ENCODE assay signal across 17 cellular contexts in genomic region chr16:28932339-28933141, GRCh38. TPM values are rescaled to one million over a fixed set of nuclear protein-coding genes. Genes with fewer than 3 reads are reported as not detected.
DNase-seq lines count a peak whose midpoint lies in the region; ATAC-seq and TF ChIP-seq lines count a peak whose summit lies in the region.
"Had no signal": no experiment of that assay in that cellular context is flagged by ENCODE, and none has a peak within 500 bp of the region (broad histone marks: within the 10 kb centered on the region; RNA-seq: fewer than 3 reads in every experiment).

No MANE protein-coding gene starts in this region.

- H3K79me2 ChIP-seq in OCI-LY1 (ENCODE audit: insufficient read depth, low read length) = peaks cover 5% of the 10 kb centered on the region; the same call in 1 of the 2 replicates
- H3K79me2 ChIP-seq in osteoblast (ENCODE audit: insufficient read depth, low read length) = no peaks in the 10 kb centered on the region

- H3K4me1 ChIP-seq in OCI-LY1 (ENCODE audit: insufficient read depth, low read length, severe bottlenecking) = peaks cover 34% of the 10 kb centered on the region
- peaks cover 5% of the 10 kb centered on the region for H3K4me1 ChIP-seq in osteoblast (ENCODE audit: insufficient read depth, low read length)

- TF ChIP-seq CTCF in GM12865 (IDR thresholded peaks at IDR 0.05; ENCODE audit: insufficient read depth, low read depth, low read length, missing control alignments) (no peak), OCI-LY1 (IDR thresholded peaks at IDR 0.05; ENCODE audit: low read length) (no peak), osteoblast (IDR thresholded peaks at IDR 0.05; ENCODE audit: extremely low read depth, low read depth, low read length) (no peak)

- peak overlapping the region; percentile 97 for H3K27ac ChIP-seq in OCI-LY1 (ENCODE audit: low read depth, low read length, poor library complexity, severe bottlenecking)
- H3K27ac ChIP-seq in osteoblast (ENCODE audit: low read depth, low read length) = no peak overlapping the region
- H3K27ac ChIP-seq: C4-2B, epithelial cell of prostate, stomach had no signal

- no peaks in the 10 kb centered on the region for H3K9me2 ChIP-seq in OCI-LY1 (ENCODE audit: low read depth, low read length)

- no peak for ATAC-seq in HG02642 (IDR thresholded peaks at IDR 0.05; ENCODE audit: poor library complexity, unreplicated experiment)

- H3K27me3 ChIP-seq in OCI-LY1 (ENCODE audit: insufficient read depth, low read length) (no peaks in the 10 kb centered on the region), osteoblast (ENCODE audit: insufficient read depth, low read length) (no peaks in the 10 kb centered on the region)
- H3K27me3 ChIP-seq: Peyer's patch, stomach had no signal

- peaks cover 5% of the 10 kb centered on the region; the same call in 1 of the 2 replicates for H3F3A ChIP-seq in OCI-LY1 (ENCODE audit: insufficient read depth, low read length)

- H4K20me1 ChIP-seq in OCI-LY1 (ENCODE audit: insufficient read depth, low read length) (no peaks in the 10 kb centered on the region), osteoblast (ENCODE audit: insufficient read depth, low read length) (no peaks in the 10 kb centered on the region)

- H3K4me3 ChIP-seq in GM12865 (ENCODE audit: low read depth, low read length) = peak overlapping the region; percentile 98
- peak overlapping the region; percentile 80 for H3K4me3 ChIP-seq in OCI-LY1 (ENCODE audit: low read depth, low read length, poor library complexity, severe bottlenecking)
- no peak overlapping the region for H3K4me3 ChIP-seq in osteoblast (ENCODE audit: insufficient read depth, low read length)

- peak overlapping the region; percentile 84 for H3K4me2 ChIP-seq in OCI-LY1 (ENCODE audit: low read length)
- H3K4me2 ChIP-seq in osteoblast (ENCODE audit: insufficient read depth, low read length) = no peak overlapping the region

- H3K36me3 ChIP-seq in OCI-LY1 (ENCODE audit: insufficient read depth, low read length) (peaks cover 25% of the 10 kb centered on the region), osteoblast (ENCODE audit: insufficient read depth, low read length) (no peaks in the 10 kb centered on the region)
- H3K36me3 ChIP-seq: Peyer's patch, stomach had no signal

- H3K9me3 ChIP-seq in OCI-LY1 (ENCODE audit: low read length) (no peaks in the 10 kb centered on the region), osteoblast (ENCODE audit: low read depth, low read length) (no peaks in the 10 kb centered on the region)
- H3K9me3 ChIP-seq: Peyer's patch, stomach had no signal

- peak overlapping the region; percentile 93 for H3K9ac ChIP-seq in OCI-LY1 (ENCODE audit: low read length)

- DNase-seq in GM12865 (ENCODE audit: low read depth) (peak; percentile 51), osteoblast (ENCODE audit: insufficient read length, low spot score, missing footprints) (peak; percentile 62), ecto neural progenitor cell (ENCODE audit: low spot score) (no peak), GM19238 (ENCODE audit: insufficient read length, low spot score) (no peak)
- DNase-seq: activated CD4-positive, alpha-beta T cell treated with anti-CD3 and anti-CD28 coated beads for 1 hour; amniotic stem cell; cerebellar nuclear complex; mesenchymal stem cell; NCI-H1105 treated with DMSO at 0.1 percent for 48 hours; NCI-H446; stomach; SW 1271 had no signal

- H2AFZ ChIP-seq in OCI-LY1 (ENCODE audit: low read length) (0 out of 2 replicates have a peak overlapping the region, but pooled peaks have one; percentile 15), osteoblast (ENCODE audit: low read length) (no peak overlapping the region)

RNA-seq across cellular contexts. Expression of gene CD19, which starts 0.8 kb away (rescaled TPM):
- not detected in 2 replicates for total RNA-seq in osteoblast

RNA-seq across cellular contexts. Expression of gene RABEP2, which starts 7.5 kb away (rescaled TPM):
- total RNA-seq in osteoblast = 27.4 and 31.5 TPM in 2 replicates

RNA-seq across cellular contexts. Expression of gene NFATC2IP, which starts 18.2 kb away (rescaled TPM):
- total RNA-seq in osteoblast = 18.1 and 20.0 TPM in 2 replicates

RNA-seq across cellular contexts. Expression of gene SPNS1, which starts 42.0 kb away (rescaled TPM):
- total RNA-seq in osteoblast = 50.7 and 51.9 TPM in 2 replicates

RNA-seq across cellular contexts. Expression of gene LAT, which starts 52.3 kb away (rescaled TPM):
- total RNA-seq in osteoblast = 1.2 and 1.4 TPM in 2 replicates

Comparison
In these comparisons a context has a peak if more than half of its experiments do, and no peak if none do; other contexts are left out.
1. DNase-seq: peak in GM12865 (single experiment) and osteoblast (single experiment); none in ecto neural progenitor cell (single experiment) and GM19238 (single experiment).